ENCODE assay signal across 30 cellular contexts in genomic region chr7:123303926-123304325, GRCh38.
"Had no signal": no experiment of that assay in that cellular context is flagged by ENCODE, and none has a peak within 500 bp of the region (broad histone marks: within the 10 kb centered on the region; RNA-seq: fewer than 3 reads in every experiment).

No MANE protein-coding gene starts in this region.

- DNase-seq: activated B cell treated with CpG ODN at 0.5 μM for 24 hours; activated CD4-positive, alpha-beta memory T cell treated with anti-CD3 and anti-CD28 coated beads for 36 hours; activated CD4-positive, alpha-beta T cell treated with anti-CD3 and anti-CD28 coated beads for 4 hours; activated CD4-positive, alpha-beta T cell treated with anti-CD3 and anti-CD28 coated beads, Interleukin-2, amount 10 ng/mL, durations not matched to agents 24 days and 14 days; activated CD4-positive, alpha-beta T cell treated with anti-CD3 and anti-CD28 coated beads, Interleukin-2, amount 50 U/mL, for 1 hour; activated CD4-positive, alpha-beta T cell treated with anti-CD3 and anti-CD28 coated beads, Interleukin-2, amount 50 U/mL, for 4 hours; activated CD4-positive, CD25-positive, alpha-beta regulatory T cell treated with anti-CD3 and anti-CD28 coated beads, Interleukin-2, amount 50 U/mL, for 72 hours; activated CD8-positive, alpha-beta memory T cell treated with anti-CD3 and anti-CD28 coated beads, Interleukin-2, amount 50 U/mL, for 4 hours; activated CD8-positive, alpha-beta T cell treated with anti-CD3 and anti-CD28 coated beads for 36 hours; activated effector memory CD4-positive, alpha-beta T cell treated with anti-CD3 and anti-CD28 coated beads, Interleukin-2, amount 50 U/mL, for 16 hours; activated gamma-delta T cell treated with Interleukin-2 at 50 U/mL for 16 hours; activated naive CD4-positive, alpha-beta T cell; activated naive CD4-positive, alpha-beta T cell treated with anti-CD3 and anti-CD28 coated beads for 36 hours; activated naive CD4-positive, alpha-beta T cell treated with anti-CD3 and anti-CD28 coated beads, Interleukin-2, amount 50 U/mL, for 16 hours; activated naive CD8-positive, alpha-beta T cell treated with anti-CD3 and anti-CD28 coated beads for 36 hours; activated T-cell treated with anti-CD3 and anti-CD28 coated beads for 4 hours; activated T-cell treated with anti-CD3 and anti-CD28 coated beads, Interleukin-2, amount 50 U/mL, for 1 hour; activated T-cell treated with anti-CD3 and anti-CD28 coated beads, Interleukin-2, amount 50 U/mL, for 4 hours; activated T-cell treated with anti-CD3 and anti-CD28 coated beads, Interleukin-2, amount 50 U/mL, for 72 hours; adrenal gland; amniotic stem cell; aorta; body of pancreas; brain microvascular endothelial cell; central memory CD4-positive, alpha-beta T cell; T-cell; T-helper 17 cell; T-helper 9 cell had no signal

- H3K9me3 ChIP-seq: adrenal gland, body of pancreas had no signal

- H3K27me3 ChIP-seq: adrenal gland, body of pancreas, brain microvascular endothelial cell, breast epithelium had no signal

- H3K27ac ChIP-seq: adrenal gland, body of pancreas, brain microvascular endothelial cell, breast epithelium, VCaP had no signal

- H3K4me1 ChIP-seq: adrenal gland, body of pancreas, breast epithelium had no signal

- H3K36me3 ChIP-seq: adrenal gland, brain microvascular endothelial cell, breast epithelium had no signal

- H3K4me3 ChIP-seq: adrenal gland, body of pancreas, breast epithelium had no signal
